1 cellular context compared by ENCODE assay signal in genomic region chr9:134060546-134060945, GRCh38.
TF ChIP-seq lines count a peak whose summit lies in the region.

No MANE protein-coding gene starts in this region.

TF ChIP-seq in IMR-90, 13 proteins besides CTCF, POLR2A, EP300 and RAD21 (continued from another document):
- no peak for TF ChIP-seq SMC3 (IDR thresholded peaks at IDR 0.05; ENCODE audit: low read depth, low read length)
- no peak for TF ChIP-seq BHLHE40 (IDR thresholded peaks at IDR 0.05; ENCODE audit: low read depth, low read length)
- TF ChIP-seq MAZ (IDR thresholded peaks at IDR 0.05; ENCODE audit: borderline replicate concordance, low read depth, low read length) = no peak
- TF ChIP-seq USF2 (IDR thresholded peaks at IDR 0.05; ENCODE audit: low read depth, low read length) = no peak
- no peak for TF ChIP-seq RFX5 (IDR thresholded peaks at IDR 0.05; ENCODE audit: low read depth, low read length)
- TF ChIP-seq CHD1 (IDR thresholded peaks at IDR 0.05; ENCODE audit: low read depth, low read length) = no peak
- TF ChIP-seq CEBPB (IDR thresholded peaks at IDR 0.05; ENCODE audit: low read depth, low read length) = no peak
- TF ChIP-seq NFE2L2 (IDR thresholded peaks at IDR 0.05; ENCODE audit: low read depth, low read length) = no peak
- no peak for TF ChIP-seq RCOR1 (IDR thresholded peaks at IDR 0.05; ENCODE audit: insufficient replicate concordance, low read length)
- TF ChIP-seq MXI1 (IDR thresholded peaks at IDR 0.05; ENCODE audit: borderline replicate concordance, low read depth, low read length) = no peak
